8 cellular contexts compared by ENCODE assay signal in the genomic region with DNA sequence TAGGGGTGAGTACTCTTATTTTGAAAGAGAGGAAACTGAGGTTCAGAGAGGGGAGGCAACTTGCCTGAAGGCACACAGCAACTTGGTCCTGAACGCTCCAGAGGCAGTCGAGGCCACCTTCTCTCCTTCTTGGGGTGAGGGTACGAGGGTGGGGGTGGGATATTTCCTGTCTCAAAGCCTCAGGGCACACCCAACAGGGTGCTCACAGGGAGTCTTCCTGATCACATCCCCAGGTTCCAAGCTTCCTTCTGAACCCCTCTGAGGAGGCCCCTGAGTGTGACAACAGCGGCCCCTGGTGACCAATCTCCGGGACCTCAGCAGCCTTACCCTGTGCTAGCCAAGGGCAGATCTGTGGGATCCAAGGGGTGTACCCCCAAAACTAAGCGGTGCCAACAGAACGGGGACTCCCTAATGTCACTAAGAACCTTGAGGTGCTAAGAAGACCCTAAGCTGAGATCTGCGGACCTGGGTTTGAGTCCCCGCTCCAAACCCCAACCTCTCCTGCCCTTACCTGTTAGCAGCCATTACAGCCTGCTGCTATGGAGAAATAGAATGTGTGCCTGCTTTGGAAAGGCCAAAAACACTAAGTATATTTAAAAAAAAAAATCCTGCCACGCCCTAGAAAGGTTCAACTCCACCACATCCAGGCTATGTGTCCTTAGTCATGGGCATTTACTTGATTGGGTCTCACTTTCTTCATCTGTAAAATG. TPM values are rescaled to one million over a fixed set of nuclear protein-coding genes. Genes with fewer than 3 reads are reported as not detected.
DNase-seq lines count a peak whose midpoint lies in the region; ATAC-seq, FAIRE-seq and TF ChIP-seq lines count a peak whose summit lies in the region.

No MANE protein-coding gene starts in this region.

- CTCF ChIA-PET in RWPE1 (lab: Yijun Ruan, JAX): interaction anchor here (0.5 to 2.6 kb wide), 16 partner anchors 9 to 530 kb away, joined by 3 to 22 read pairs (median 5); no protein-coding TSS in a partner anchor

- ATAC-seq in pancreas (peak; percentile 72 to 90 (median 89)), HG03135 (IDR thresholded peaks at IDR 0.05; ENCODE audit: unreplicated experiment) (no peak)

- H3K36me3 ChIP-seq in pancreas (no peaks in the 10 kb centered on the region), tibial artery (no peaks in the 10 kb centered on the region)

- intact Hi-C loops in pancreas (cut with DNase I): loop anchor here in 2 of 3 donors (5.0 to 10.0 kb wide), 3 partner anchors 178 to 341 kb away; no protein-coding TSS in a partner anchor
- intact Hi-C loops in tibial artery (cut with DNase I; ENCODE audit: low total_unique reads): loop anchor here (10.0 kb wide), 1 partner anchor 251 kb away; no protein-coding TSS in a partner anchor

- 17 to 18% methylated on average over 10 of the region's 10 CpGs for WGBS in pancreas, 2 donors

- H3K27ac ChIP-seq in RWPE1 (no peak overlapping the region), pancreas (no peak overlapping the region), tibial artery (no peak overlapping the region)

- FAIRE-seq in pancreas (lab: Jason Lieb, UNC): no peak

- H3K27me3 ChIP-seq in pancreas (no peaks in the 10 kb centered on the region), tibial artery (peaks cover 0 to 34% of the 10 kb centered on the region in 2 donors)

- H3K9me3 ChIP-seq in pancreas (no peaks in the 10 kb centered on the region), tibial artery (peaks cover 0 to 12% (median 8%) of the 10 kb centered on the region in 3 donors)

- H3K4me1 ChIP-seq in pancreas (peaks cover 3 to 5% (median 3%) of the 10 kb centered on the region in 3 donors), tibial artery (peaks cover 0 to 7% (median 3%) of the 10 kb centered on the region in 4 donors)

- POLR2A ChIA-PET in RWPE1 (lab: Yijun Ruan, JAX; ENCODE audit: low non-redundant PET): no interaction called here

- peak; percentile 60 for DNase-seq in DMS53 treated with DMSO at 0.1 percent for 48 hours (lab: John Stamatoyannopoulos, UW; ENCODE audit: unreplicated experiment)
- DNase-seq in HuH-7.5 (ENCODE audit: low spot score): peak; percentile 96
- DNase-seq in RWPE1 (ENCODE audit: low spot score): peak; percentile 78
- DNase-seq in activated effector memory CD4-positive, alpha-beta T cell treated with Interleukin-2 at 50 U/mL for 16 hours: peak; percentile 52
- DNase-seq in germinal center (ENCODE audit: low spot score): peak; percentile 73
- peak; percentile 63 to 88 (median 78) for DNase-seq in pancreas
- peak; percentile 53 to 72 for DNase-seq in tibial artery

- peak; percentile 81 for TF ChIP-seq CTCF in RWPE1 (conservative IDR thresholded peaks at IDR 0.05; ENCODE audit: low read depth)
- TF ChIP-seq CTCF in pancreas (IDR thresholded peaks at IDR 0.05): peak; percentile 74 to 86 (median 80)
- TF ChIP-seq CTCF in tibial artery (IDR thresholded peaks at IDR 0.05): peak; percentile 70 to 76

- H3K4me3 ChIP-seq in pancreas (no peak overlapping the region), tibial artery (no peak overlapping the region)

RNA-seq across cellular contexts. Expression of a gene that starts 57.9 kb away (rescaled TPM):
- total RNA-seq in pancreas: 1 to 10 TPM; 1.9 to 4.8 (median 3.6) TPM
- polyA plus RNA-seq in pancreas: 1 to 10 TPM; 3.9 to 4.9 TPM
